Comparison of ENCODE assay signal across 24 cellular contexts in the genomic region with DNA sequence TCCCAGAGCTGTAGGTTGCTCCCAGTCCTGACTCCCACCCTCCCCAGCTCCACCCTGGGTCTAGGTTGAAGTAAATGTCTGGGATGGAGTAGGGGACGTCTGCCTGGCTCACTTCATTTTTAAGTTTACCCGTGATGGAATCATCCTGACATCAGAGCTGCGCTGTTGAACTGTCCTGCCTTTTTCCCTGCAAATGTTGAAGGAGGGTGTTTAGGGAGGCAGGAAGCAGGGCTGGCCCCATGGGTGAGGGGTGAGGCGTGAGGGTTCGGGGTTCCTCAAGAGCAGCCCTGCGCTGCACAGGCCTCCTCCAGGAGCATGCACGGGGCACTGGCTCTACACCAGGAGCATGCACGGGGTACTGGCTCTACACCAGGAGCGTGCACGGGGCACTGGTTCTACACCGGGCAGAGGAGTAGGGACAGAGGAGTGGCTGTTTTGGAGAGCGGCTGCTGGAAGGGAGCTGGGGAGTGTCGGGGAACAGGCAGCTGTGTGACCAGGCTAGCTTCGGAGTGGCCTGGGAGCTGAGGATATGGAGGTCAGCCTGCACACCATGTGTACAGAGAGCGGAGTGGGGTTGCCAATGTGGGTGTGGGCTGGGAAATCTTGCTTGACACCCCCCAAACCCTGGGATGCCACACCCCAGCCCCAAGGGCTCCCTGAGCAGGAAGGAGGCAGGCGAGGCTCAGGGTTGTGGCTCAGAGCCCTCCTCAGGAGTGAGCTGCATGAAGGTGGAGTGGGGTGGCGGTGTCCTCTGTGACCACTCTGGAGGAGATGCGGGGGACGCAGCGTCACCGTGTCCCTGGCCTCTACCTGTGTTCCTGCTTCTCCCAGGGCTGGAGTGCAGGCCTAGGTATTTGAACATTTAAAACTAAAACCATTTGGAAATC.
DNase-seq lines count a peak whose midpoint lies in the region; ATAC-seq and TF ChIP-seq lines count a peak whose summit lies in the region.
"Had no signal": no experiment of that assay in that cellular context is flagged by ENCODE, and none has a peak within 500 bp of the region (broad histone marks: within the 10 kb centered on the region; RNA-seq: fewer than 3 reads in every experiment).

No MANE protein-coding gene starts in this region.

- H3K27me3 Mint-ChIP-seq in stimulated activated naive CD8-positive, alpha-beta T cell treated with anti-CD3 and anti-CD28 coated beads, Interleukin-15, amount 100 ng/mL, for 72 hours, result peaks cover 16% of the 10 kb centered on the region
- peaks cover 3% of the 10 kb centered on the region for H3K27me3 Mint-ChIP-seq in glutamatergic neuron (ENCODE audit: unreplicated experiment)

- H3K4me1 Mint-ChIP-seq in stimulated activated naive CD8-positive, alpha-beta T cell treated with anti-CD3 and anti-CD28 coated beads, Interleukin-15, amount 100 ng/mL, for 72 hours, result peaks cover 9% of the 10 kb centered on the region
- no peaks in the 10 kb centered on the region for H3K4me1 Mint-ChIP-seq in glutamatergic neuron (ENCODE audit: low read depth, unreplicated experiment)

- peak overlapping the region in 1 of 2 donors; percentile 34 for H3K27ac Mint-ChIP-seq in stimulated activated naive CD8-positive, alpha-beta T cell treated with anti-CD3 and anti-CD28 coated beads, Interleukin-15, amount 100 ng/mL, for 72 hours
- no peak overlapping the region for H3K27ac Mint-ChIP-seq in glutamatergic neuron (ENCODE audit: unreplicated experiment)
- H3K27ac Mint-ChIP-seq: CD4-positive, alpha-beta memory T cell; HFFc6 had no signal

- peak; percentile 44 for ATAC-seq in stimulated activated naive CD8-positive, alpha-beta T cell treated with anti-CD3 and anti-CD28 coated beads, Interleukin-15, amount 100 ng/mL, for 72 hours
- ATAC-seq in stimulated activated naive CD8-positive, alpha-beta T cell treated with anti-CD3 and anti-CD28 coated beads, Interleukin-15, Interleukin-2, amounts not matched to agents 100 U/mL and 50 U/mL, for 24 hours, result no peak
- ATAC-seq in HG03039 (IDR thresholded peaks at IDR 0.05; ENCODE audit: unreplicated experiment) (no peak), foreskin keratinocyte (no peak)
- ATAC-seq: SK-N-SH treated with all-trans-retinoic acid at 6 μM for 48 hours had no signal

- no peak overlapping the region for H3K4me3 ChIP-seq in coronary artery
- H3K4me3 ChIP-seq: HAP-1 had no signal

- H3K27ac ChIP-seq in coronary artery, result no peak overlapping the region
- H3K27ac ChIP-seq in foreskin keratinocyte, result no peak overlapping the region
- H3K27ac ChIP-seq: GM23248, SJCRH30 had no signal

- H3K36me3 Mint-ChIP-seq in glutamatergic neuron (ENCODE audit: unreplicated experiment), result no peaks in the 10 kb centered on the region
- H3K36me3 Mint-ChIP-seq: CD4-positive, alpha-beta memory T cell had no signal

- no peak overlapping the region for H3K4me3 Mint-ChIP-seq in stimulated activated naive CD8-positive, alpha-beta T cell treated with anti-CD3 and anti-CD28 coated beads, Interleukin-15, amount 100 ng/mL, for 72 hours
- H3K4me3 Mint-ChIP-seq in glutamatergic neuron (ENCODE audit: unreplicated experiment), result no peak overlapping the region
- H3K4me3 Mint-ChIP-seq: HFFc6 had no signal

- no peaks in the 10 kb centered on the region for H3K9me3 Mint-ChIP-seq in stimulated activated naive CD8-positive, alpha-beta T cell treated with anti-CD3 and anti-CD28 coated beads, Interleukin-15, amount 100 ng/mL, for 72 hours
- H3K9me3 Mint-ChIP-seq in glutamatergic neuron (ENCODE audit: unreplicated experiment), result peaks cover 9% of the 10 kb centered on the region
- H3K9me3 Mint-ChIP-seq: HFFc6 had no signal

- no peak for TF ChIP-seq CTCF in coronary artery (IDR thresholded peaks at IDR 0.05)
- no peak for TF ChIP-seq CTCF in glutamatergic neuron (IDR thresholded peaks at IDR 0.05; ENCODE audit: partially characterized antibody, unreplicated experiment)
- no peak for TF ChIP-seq CTCF in foreskin keratinocyte (conservative IDR thresholded peaks at IDR 0.05)

- no peaks in the 10 kb centered on the region for H3K27me3 ChIP-seq in foreskin keratinocyte
- H3K27me3 ChIP-seq: SJCRH30 had no signal

- no peaks in the 10 kb centered on the region for H3K4me1 ChIP-seq in foreskin keratinocyte
- H3K4me1 ChIP-seq: HAP-1, SJCRH30 had no signal

- no peak for DNase-seq in stimulated activated naive CD8-positive, alpha-beta T cell treated with anti-CD3 and anti-CD28 coated beads, Interleukin-15, amount 100 ng/mL, for 72 hours
- DNase-seq in stimulated activated naive CD8-positive, alpha-beta T cell treated with anti-CD3 and anti-CD28 coated beads, Interleukin-15, Interleukin-2, amounts not matched to agents 100 U/mL and 50 U/mL, for 24 hours, result no peak
- DNase-seq in coronary artery (ENCODE audit: low spot score) (peak; percentile 64), mesenteric fat pad (ENCODE audit: low spot score) (peak; percentile 51), glutamatergic neuron (no peak), foreskin keratinocyte (no peak)
- DNase-seq: COR-L47, HFFc6, KBM-7, MM.1S, NCI-H1048, NCI-H1417, NCI-H1694, NCI-H2081 treated with DMSO at 0.1 percent for 48 hours, NCI-H2171 treated with DMSO at 0.1 percent for 48 hours, NCI-H345, NCI-H524 treated with DMSO at 0.1 percent for 48 hours, NCI-H774, SJCRH30 had no signal

Comparison
In these comparisons a context has a peak if more than half of its experiments do, and no peak if none do; other contexts are left out.
1. DNase-seq: peak in coronary artery (single experiment) and mesenteric fat pad (single experiment); none in stimulated activated naive CD8-positive, alpha-beta T cell treated with anti-CD3 and anti-CD28 coated beads, Interleukin-15, amount 100 ng/mL, for 72 hours (0 of 2), stimulated activated naive CD8-positive, alpha-beta T cell treated with anti-CD3 and anti-CD28 coated beads, Interleukin-15, Interleukin-2, amounts not matched to agents 100 U/mL and 50 U/mL, for 24 hours (single experiment), glutamatergic neuron (single experiment) and foreskin keratinocyte (0 of 2).